ENCODE assay signal across 8 cellular contexts in the genomic region with DNA sequence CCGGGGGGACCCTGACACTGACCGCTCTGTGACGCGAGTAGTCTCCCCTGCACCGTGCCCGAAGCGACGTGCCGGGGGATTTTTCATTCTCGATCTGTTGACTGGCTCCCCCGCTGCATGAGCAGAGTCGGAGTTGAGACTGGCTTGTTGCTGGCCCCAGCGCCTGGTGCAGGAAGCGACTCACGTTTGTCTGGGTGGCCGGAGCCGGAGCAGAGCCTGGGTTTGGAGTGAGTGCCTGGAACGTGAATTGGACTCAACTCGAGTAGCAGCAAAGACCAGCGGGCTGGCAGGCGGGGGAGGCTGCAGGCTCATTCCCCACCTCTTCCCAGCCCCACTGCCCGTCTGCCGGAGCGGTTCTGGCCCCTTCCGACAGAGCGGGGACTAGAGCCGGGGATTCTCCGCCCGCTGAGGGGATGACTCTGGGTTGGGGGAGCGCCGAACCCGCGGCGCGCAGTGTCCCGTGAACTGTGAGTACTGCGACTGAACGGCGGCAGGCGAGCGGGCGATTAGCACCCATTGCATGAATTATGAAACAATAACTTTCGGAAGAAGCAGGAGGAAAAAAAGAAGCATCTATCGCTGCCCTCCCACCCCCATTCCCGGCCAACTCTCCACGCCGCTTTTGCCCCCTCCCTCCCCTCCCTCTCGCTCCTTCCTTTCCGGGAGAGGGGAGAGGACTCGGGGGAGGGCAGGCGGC. TPM values are rescaled to one million over a fixed set of nuclear protein-coding genes. Genes with fewer than 3 reads are reported as not detected.
DNase-seq lines count a peak whose midpoint lies in the region; ATAC-seq and TF ChIP-seq lines count a peak whose summit lies in the region.

No MANE protein-coding gene starts in this region.

- H3K9ac ChIP-seq in mammary epithelial cell (ENCODE audit: insufficient read depth, low read length), result peak overlapping the region; percentile 35

- H3K4me1 Mint-ChIP-seq in CD4-positive, alpha-beta memory T cell, result peaks cover 4 to 44% (median 31%) of the 10 kb centered on the region in 4 donors
- peaks cover 6% of the 10 kb centered on the region for H3K4me1 Mint-ChIP-seq in stimulated activated effector memory CD8-positive, alpha-beta T cell treated with anti-CD3 and anti-CD28 coated beads, Interleukin-12 subunit alpha, Interleukin-12 subunit beta, amount 100 ng/mL, for 72 hours

- no peaks in the 10 kb centered on the region for H4K20me1 ChIP-seq in mammary epithelial cell (ENCODE audit: insufficient read depth, low read length)

- H3K27ac ChIP-seq in CD4-positive, alpha-beta memory T cell (ENCODE audit: low read depth, low read length), result no peak overlapping the region
- peak overlapping the region; percentile 49 for H3K27ac ChIP-seq in mammary epithelial cell (ENCODE audit: insufficient read depth, low read depth, low read length)

- H3K4me2 ChIP-seq in mammary epithelial cell (ENCODE audit: insufficient read depth, low read depth, low read length), result peak overlapping the region; percentile 99

- H3K4me1 ChIP-seq in CD4-positive, alpha-beta memory T cell (ENCODE audit: insufficient read depth, low read length), result no peaks in the 10 kb centered on the region
- H3K4me1 ChIP-seq in mammary epithelial cell (ENCODE audit: insufficient read depth, low read length), result peaks cover 36% of the 10 kb centered on the region

- no peak for DNase-seq in CD4-positive, alpha-beta memory T cell
- DNase-seq in LHCN-M2 (ENCODE audit: low read depth) (peak; percentile 69), mammary epithelial cell (no peak), iris pigment epithelial cell (ENCODE audit: low read depth) (peak; percentile 54), EL (no peak)
- DNase-seq in stimulated activated effector memory CD8-positive, alpha-beta T cell treated with anti-CD3 and anti-CD28 coated beads, Interleukin-12 subunit alpha, Interleukin-12 subunit beta, amount 100 ng/mL, for 72 hours (ENCODE audit: low spot score in 2 of 2), result no peak

- H3K27ac Mint-ChIP-seq in CD4-positive, alpha-beta memory T cell, result peak overlapping the region in 1 of 7 donors; percentile 53
- peak overlapping the region; percentile 78 for H3K27ac Mint-ChIP-seq in stimulated activated effector memory CD8-positive, alpha-beta T cell treated with anti-CD3 and anti-CD28 coated beads, Interleukin-12 subunit alpha, Interleukin-12 subunit beta, amount 100 ng/mL, for 72 hours

- H3K4me3 ChIP-seq in CD4-positive, alpha-beta memory T cell (ENCODE audit: low read length in 2 of 2), result no peak overlapping the region
- H3K4me3 ChIP-seq in mammary epithelial cell (replicated peaks in 1 of 3; ENCODE audit: insufficient read depth in 1 of 3, low read depth in 2 of 3, low read length in 3 of 3), result peak overlapping the region; percentile 79 to 89 (median 81)

- ATAC-seq in stimulated activated effector memory CD8-positive, alpha-beta T cell treated with anti-CD3 and anti-CD28 coated beads, Interleukin-12 subunit alpha, Interleukin-12 subunit beta, amount 100 ng/mL, for 72 hours, result peak; percentile 4
- ATAC-seq in HG03354 (IDR thresholded peaks at IDR 0.05; ENCODE audit: poor library complexity, severe bottlenecking, unreplicated experiment), result no peak
- no peak for ATAC-seq in GM21717 (IDR thresholded peaks at IDR 0.05; ENCODE audit: unreplicated experiment)

- in situ Hi-C loops in mammary epithelial cell (cut with MboI; ENCODE audit: low sequenced_read_pairs in 2 of 2), result loop anchor here (5.0 to 25.0 kb wide), 5 partner anchors 36 to 941 kb away; no protein-coding TSS in a partner anchor

- H3K9me3 Mint-ChIP-seq in CD4-positive, alpha-beta memory T cell, result peaks cover 0 to 18% (median 6%) of the 10 kb centered on the region in 8 donors
- no peaks in the 10 kb centered on the region for H3K9me3 Mint-ChIP-seq in stimulated activated effector memory CD8-positive, alpha-beta T cell treated with anti-CD3 and anti-CD28 coated beads, Interleukin-12 subunit alpha, Interleukin-12 subunit beta, amount 100 ng/mL, for 72 hours

- H3K36me3 Mint-ChIP-seq in CD4-positive, alpha-beta memory T cell, result peaks cover 0 to 4% of the 10 kb centered on the region in 2 donors
- H3K36me3 Mint-ChIP-seq in stimulated activated effector memory CD8-positive, alpha-beta T cell treated with anti-CD3 and anti-CD28 coated beads, Interleukin-12 subunit alpha, Interleukin-12 subunit beta, amount 100 ng/mL, for 72 hours, result peaks cover 10% of the 10 kb centered on the region

- TF ChIP-seq CTCF in mammary epithelial cell (conservative IDR thresholded peaks at IDR 0.05 in 1 of 2, IDR thresholded peaks at IDR 0.05 in 1 of 2; ENCODE audit: extremely low read depth in 1 of 2, insufficient read depth in 1 of 2, low read depth in 1 of 2, low read length in 2 of 2), result no peak

- H3K9me3 ChIP-seq in CD4-positive, alpha-beta memory T cell (ENCODE audit: control insufficient read depth in 1 of 2, low read length in 2 of 2), result no peaks in the 10 kb centered on the region
- no peaks in the 10 kb centered on the region for H3K9me3 ChIP-seq in mammary epithelial cell (replicated peaks; ENCODE audit: insufficient read depth, low read length)

- dilution Hi-C loops in mammary epithelial cell (cut with HindIII; ENCODE audit: low sequenced_read_pairs), result no loop called here

- H3K79me2 ChIP-seq in mammary epithelial cell (ENCODE audit: insufficient read depth, low read length), result peaks cover 39% of the 10 kb centered on the region

- CTCF ChIA-PET in CD4-positive, alpha-beta memory T cell (lab: Charles Lee; ENCODE audit: partially characterized antibody), result no interaction called here
- CTCF ChIA-PET in mammary epithelial cell (lab: Charles Lee; ENCODE audit: low non-redundant PET), result no interaction called here

- peaks cover 3% of the 10 kb centered on the region for H3K27me3 ChIP-seq in CD4-positive, alpha-beta memory T cell (ENCODE audit: insufficient read depth, low read length)
- no peaks in the 10 kb centered on the region for H3K27me3 ChIP-seq in mammary epithelial cell (ENCODE audit: insufficient read depth, low read length)

- under 1% methylated on average over 13 of the region's 51 CpGs for WGBS in mammary epithelial cell (ENCODE audit: low coverage, missing lambda C conversion rate)

- POLR2A ChIA-PET in CD4-positive, alpha-beta memory T cell (lab: Charles Lee; ENCODE audit: partially characterized antibody), result no interaction called here

- H3K27me3 Mint-ChIP-seq in CD4-positive, alpha-beta memory T cell, result peaks cover 33 to 37% of the 10 kb centered on the region in 2 donors

- H3K4me3 Mint-ChIP-seq in CD4-positive, alpha-beta memory T cell, result peak overlapping the region in 5 of 8 donors; percentile 54 to 81 (median 63)
- H3K4me3 Mint-ChIP-seq in stimulated activated effector memory CD8-positive, alpha-beta T cell treated with anti-CD3 and anti-CD28 coated beads, Interleukin-12 subunit alpha, Interleukin-12 subunit beta, amount 100 ng/mL, for 72 hours, result peak overlapping the region; percentile 54

- intact Hi-C loops in CD4-positive, alpha-beta memory T cell (cut with micrococcal nuclease), result no loop called here
- intact Hi-C loops in mammary epithelial cell (cut with micrococcal nuclease), result loop anchor here (1.0 to 5.0 kb wide), 4 partner anchors 36 to 227 kb away; no protein-coding TSS in a partner anchor

- peak overlapping the region; percentile 95 for H2AFZ ChIP-seq in mammary epithelial cell (ENCODE audit: low read depth, low read length)

- TSS peak; percentile 23 for BruUV-seq in mammary epithelial cell (replicated peaks; lab: Mats Ljungman, UMichigan)

- no peaks in the 10 kb centered on the region for H3K36me3 ChIP-seq in CD4-positive, alpha-beta memory T cell (ENCODE audit: insufficient read depth, low read length)
- H3K36me3 ChIP-seq in mammary epithelial cell (ENCODE audit: insufficient read depth, low read length), result no peaks in the 10 kb centered on the region

RNA-seq across cellular contexts. Expression of a gene that starts 0.6 kb away (rescaled TPM):
- not detected for total RNA-seq in CD4-positive, alpha-beta memory T cell
- polyA plus RNA-seq in CD4-positive, alpha-beta memory T cell, result not detected
- total RNA-seq in LHCN-M2 (2014; rRNA removed) (28.5 and 35.9 TPM in 2 replicates), mammary epithelial cell (10 to 100 TPM; 22.6 to 94.5 TPM)
- polyA plus RNA-seq in LHCN-M2 (2012), result 7.5 TPM
- 15.1 TPM for polyA plus RNA-seq in mammary epithelial cell
- 40.4 TPM for polyA minus RNA-seq in mammary epithelial cell

Comparison
In these comparisons a context has a peak if more than half of its experiments do, and no peak if none do; other contexts are left out.
1. DNase-seq: peak in LHCN-M2 (single experiment) and iris pigment epithelial cell (single experiment); none in CD4-positive, alpha-beta memory T cell (0 of 5), mammary epithelial cell (single experiment), stimulated activated effector memory CD8-positive, alpha-beta T cell treated with anti-CD3 and anti-CD28 coated beads, Interleukin-12 subunit alpha, Interleukin-12 subunit beta, amount 100 ng/mL, for 72 hours (0 of 2) and EL (single experiment).
2. H3K4me3 ChIP-seq: peak in mammary epithelial cell (3 of 3); none in CD4-positive, alpha-beta memory T cell (0 of 2).
3. RNA of a gene that starts 0.6 kb away (total RNA-seq): 22.6 to 94.5 TPM in mammary epithelial cell and 28.5 to 35.9 TPM in LHCN-M2; not detected in CD4-positive, alpha-beta memory T cell; every median in the first group is over 10 times any median in the second.